In genomic region chr14:68475802-68476201, GRCh38 we compare ENCODE assay signal across 12 cellular contexts.
DNase-seq lines count a peak whose midpoint lies in the region; ATAC-seq and TF ChIP-seq lines count a peak whose summit lies in the region.
"Had no signal": no experiment of that assay in that cellular context is flagged by ENCODE, and none has a peak within 500 bp of the region (broad histone marks: within the 10 kb centered on the region; RNA-seq: fewer than 3 reads in every experiment).

No MANE protein-coding gene starts in this region.

- no peak for TF ChIP-seq POLR2A in adrenal gland (IDR thresholded peaks at IDR 0.05)

- H3K4me1 Mint-ChIP-seq in memory B cell = peaks cover 54% of the 10 kb centered on the region
- H3K4me1 Mint-ChIP-seq in CD4-positive, alpha-beta T cell (ENCODE audit: low read depth) = peaks cover 3% of the 10 kb centered on the region
- H3K4me1 Mint-ChIP-seq: activated CD4-positive, alpha-beta T cell treated with anti-CD3 and anti-CD28 coated beads, Interleukin-2, amount 10 ng/mL, durations not matched to agents 7 days and 5 days had no signal

- no peaks in the 10 kb centered on the region for H4K20me1 ChIP-seq in GM23248 (ENCODE audit: insufficient read depth)
- no peaks in the 10 kb centered on the region for H4K20me1 ChIP-seq in smooth muscle cell (ENCODE audit: low read depth)

- H3K27me3 ChIP-seq in GM23248 (replicated peaks; ENCODE audit: insufficient read depth) (no peaks in the 10 kb centered on the region), adrenal gland (no peaks in the 10 kb centered on the region), smooth muscle cell (ENCODE audit: low read depth) (no peaks in the 10 kb centered on the region)
- H3K27me3 ChIP-seq in CD4-positive, alpha-beta T cell (ENCODE audit: control insufficient read depth, insufficient read depth, low read length) = no peaks in the 10 kb centered on the region
- H3K27me3 ChIP-seq: left lung had no signal

- H3K27me3 Mint-ChIP-seq in memory B cell = no peaks in the 10 kb centered on the region
- no peaks in the 10 kb centered on the region for H3K27me3 Mint-ChIP-seq in CD4-positive, alpha-beta T cell
- H3K27me3 Mint-ChIP-seq: activated CD4-positive, alpha-beta T cell treated with anti-CD3 and anti-CD28 coated beads, Interleukin-2, amount 10 ng/mL, durations not matched to agents 7 days and 5 days had no signal

- POLR2A ChIA-PET in CD4-positive, alpha-beta T cell (lab: Charles Lee) = no interaction called here

- H3K9me3 Mint-ChIP-seq in memory B cell = no peaks in the 10 kb centered on the region
- no peaks in the 10 kb centered on the region for H3K9me3 Mint-ChIP-seq in CD4-positive, alpha-beta T cell

- no peaks in the 10 kb centered on the region for H3K9me3 ChIP-seq in GM23248 (ENCODE audit: low read depth)
- no peaks in the 10 kb centered on the region for H3K9me3 ChIP-seq in adrenal gland (replicated peaks in 1 of 3)
- H3K9me3 ChIP-seq in smooth muscle cell (replicated peaks; ENCODE audit: low read depth) = no peaks in the 10 kb centered on the region
- H3K9me3 ChIP-seq in CD4-positive, alpha-beta T cell (ENCODE audit: control insufficient read depth, low read length) = no peaks in the 10 kb centered on the region
- H3K9me3 ChIP-seq: left lung had no signal

- H3K36me3 ChIP-seq in GM23248 (ENCODE audit: low read depth) = no peaks in the 10 kb centered on the region
- H3K36me3 ChIP-seq in adrenal gland (replicated peaks in 1 of 2) = no peaks in the 10 kb centered on the region
- no peaks in the 10 kb centered on the region for H3K36me3 ChIP-seq in smooth muscle cell (ENCODE audit: low read depth)
- H3K36me3 ChIP-seq: left lung had no signal

- H3K4me2 ChIP-seq in GM23248 (ENCODE audit: unreplicated experiment) (peak overlapping the region; percentile 58), smooth muscle cell (peak overlapping the region; percentile 20)

- H3K4me3 Mint-ChIP-seq in memory B cell = peak overlapping the region; percentile 25
- no peak overlapping the region for H3K4me3 Mint-ChIP-seq in CD4-positive, alpha-beta T cell
- H3K4me3 Mint-ChIP-seq: activated CD4-positive, alpha-beta T cell treated with anti-CD3 and anti-CD28 coated beads, Interleukin-2, amount 10 ng/mL, durations not matched to agents 7 days and 5 days had no signal

- H3K79me2 ChIP-seq in GM23248 (ENCODE audit: insufficient read depth) (no peaks in the 10 kb centered on the region), smooth muscle cell (ENCODE audit: low read depth) (no peaks in the 10 kb centered on the region)

- H3K4me1 ChIP-seq in GM23248 (ENCODE audit: insufficient read depth) (peaks cover 26% of the 10 kb centered on the region), adrenal gland (replicated peaks in 1 of 2) (peaks cover 14 to 18% of the 10 kb centered on the region in 2 donors), smooth muscle cell (ENCODE audit: low read depth) (peaks cover 56% of the 10 kb centered on the region)

- CTCF ChIA-PET in CD4-positive, alpha-beta T cell (lab: Charles Lee) = no interaction called here

- H3F3A ChIP-seq in GM23248 (ENCODE audit: insufficient read depth) = peaks cover 32% of the 10 kb centered on the region
- no peaks in the 10 kb centered on the region for H3F3A ChIP-seq in smooth muscle cell (ENCODE audit: low read depth)

- H3K27ac ChIP-seq in GM23248 = peak overlapping the region; percentile 94
- peak overlapping the region in 3 of 5 donors; percentile 39 to 76 (median 70) for H3K27ac ChIP-seq in adrenal gland
- peak overlapping the region; percentile 34 for H3K27ac ChIP-seq in smooth muscle cell (ENCODE audit: low read depth)
- no peak overlapping the region for H3K27ac ChIP-seq in CD4-positive, alpha-beta T cell (ENCODE audit: low read depth, low read length)

- H3K36me3 Mint-ChIP-seq in memory B cell = peaks cover 3% of the 10 kb centered on the region
- no peaks in the 10 kb centered on the region for H3K36me3 Mint-ChIP-seq in CD4-positive, alpha-beta T cell (ENCODE audit: low read depth)

- H3K4me3 ChIP-seq in GM23248 (no peak overlapping the region), adrenal gland (no peak overlapping the region), smooth muscle cell (no peak overlapping the region)
- H3K4me3 ChIP-seq: left lung had no signal

- TF ChIP-seq CTCF in adrenal gland (IDR thresholded peaks at IDR 0.05) (no peak), smooth muscle cell (IDR thresholded peaks at IDR 0.05; ENCODE audit: borderline replicate concordance, insufficient read depth, poor library complexity, severe bottlenecking) (no peak)
- TF ChIP-seq CTCF in CD4-positive, alpha-beta T cell (IDR thresholded peaks at IDR 0.05) = no peak

- intact Hi-C loops in adrenal gland (cut with DNase I) = no loop called here
- intact Hi-C loops in CD4-positive, alpha-beta T cell (cut with DNase I, micrococcal nuclease) = no loop called here

- in situ Hi-C loops in GM23248 (cut with MboI) = no loop called here

- DNase-seq in GM23248 (no peak), adrenal gland (no peak), memory B cell (ENCODE audit: low spot score in 2 of 2) (no peak), smooth muscle cell (lab: John Stamatoyannopoulos, UW; ENCODE audit: unreplicated experiment) (no peak), NCI-H524 (lab: John Stamatoyannopoulos, UW) (no peak), occipital lobe (lab: John Stamatoyannopoulos, UW) (no peak)
- DNase-seq in CD4-positive, alpha-beta T cell = no peak
- DNase-seq: activated CD4-positive, alpha-beta T cell treated with anti-CD3 and anti-CD28 coated beads, Interleukin-2, amount 10 ng/mL, durations not matched to agents 7 days and 5 days; NCI-H2029 treated with DMSO at 0.1 percent for 48 hours; stimulated activated CD4-positive, alpha-beta T cell treated with anti-CD3 and anti-CD28 coated beads, Interleukin-12 subunit alpha, Interleukin-12 subunit beta, amount 100 ng/mL, for 4 hours had no signal

- H3K27ac Mint-ChIP-seq in memory B cell = peak overlapping the region; percentile 98
- no peak overlapping the region for H3K27ac Mint-ChIP-seq in CD4-positive, alpha-beta T cell
- H3K27ac Mint-ChIP-seq: activated CD4-positive, alpha-beta T cell treated with anti-CD3 and anti-CD28 coated beads, Interleukin-2, amount 10 ng/mL, durations not matched to agents 7 days and 5 days had no signal

- H3K9me2 ChIP-seq in GM23248 (ENCODE audit: insufficient read depth) = no peaks in the 10 kb centered on the region

- H2AFZ ChIP-seq in GM23248 (no peak overlapping the region), smooth muscle cell (ENCODE audit: low read depth) (no peak overlapping the region)

- H3K9ac ChIP-seq in GM23248 (peak overlapping the region; percentile 78), smooth muscle cell (ENCODE audit: low read depth) (no peak overlapping the region)

- ATAC-seq in memory B cell (ENCODE audit: low read depth) = no peak
- no peak for ATAC-seq in CD4-positive, alpha-beta T cell (ENCODE audit: poor library complexity)
- ATAC-seq in GM21786 (IDR thresholded peaks at IDR 0.05; ENCODE audit: unreplicated experiment) = no peak
